Comparison of ENCODE assay signal across 35 cellular contexts in the genomic region with DNA sequence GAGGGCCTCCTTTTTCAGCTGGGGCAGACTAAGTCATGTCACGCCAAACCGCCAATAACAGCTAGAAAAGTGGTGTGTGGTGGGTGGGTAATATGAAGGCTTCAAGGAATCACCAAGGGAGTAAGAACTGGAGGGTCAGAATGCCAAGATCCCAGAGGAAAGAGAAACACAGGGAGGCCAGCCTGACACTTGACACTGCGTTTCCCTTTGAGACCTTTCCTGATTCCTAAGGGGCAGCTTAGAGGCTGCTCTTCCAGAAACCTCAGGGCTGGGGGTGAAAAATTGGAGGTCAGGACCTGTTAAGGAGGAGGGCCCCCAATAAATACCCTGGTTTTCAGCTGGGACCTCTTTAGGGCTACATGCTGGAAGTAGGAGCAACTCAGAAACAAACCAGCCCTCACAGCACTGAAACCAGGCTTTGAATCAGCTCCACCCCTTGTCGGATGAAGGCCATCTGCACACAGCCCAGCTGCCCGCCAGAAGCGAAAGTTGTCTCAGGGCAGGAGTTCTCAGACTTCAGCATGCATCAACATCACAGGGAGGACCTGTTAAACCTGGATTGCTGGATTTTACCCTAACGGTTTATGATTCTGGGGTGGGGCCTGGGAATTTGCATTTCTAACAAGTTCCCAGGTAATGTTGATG. TPM values are rescaled to one million over a fixed set of nuclear protein-coding genes. Genes with fewer than 3 reads are reported as not detected.
DNase-seq lines count a peak whose midpoint lies in the region; ATAC-seq, FAIRE-seq and TF ChIP-seq lines count a peak whose summit lies in the region.
"Had no signal": no experiment of that assay in that cellular context is flagged by ENCODE, and none has a peak within 500 bp of the region (broad histone marks: within the 10 kb centered on the region; RNA-seq: fewer than 3 reads in every experiment).

No MANE protein-coding gene starts in this region.

- no peaks in the 10 kb centered on the region for H4K20me1 ChIP-seq in GM12878 (ENCODE audit: control insufficient read depth, insufficient read depth)

- RAD21 ChIA-PET in GM12878 (lab: Charles Lee; ENCODE audit: unreplicated experiment), result no interaction called here

- no peak for FAIRE-seq in GM12878 (lab: Jason Lieb, UNC)
- FAIRE-seq: bronchial epithelial cell, endometrium had no signal

- H3K36me3 ChIP-seq in H7 (replicated peaks; ENCODE audit: control insufficient read depth, insufficient read depth, low read length) (no peaks in the 10 kb centered on the region), GM12878 (ENCODE audit: control insufficient read depth in 2 of 2, insufficient read depth in 2 of 2, low read length in 1 of 2) (no peaks in the 10 kb centered on the region), mesendoderm (ENCODE audit: control insufficient read depth, insufficient read depth, low read length) (no peaks in the 10 kb centered on the region), lower lobe of right lung (no peaks in the 10 kb centered on the region)
- H3K36me3 ChIP-seq: esophagus squamous epithelium, heart right ventricle had no signal

- TF ChIP-seq CTCF in GM10266 (IDR thresholded peaks at IDR 0.05; ENCODE audit: control insufficient read depth, insufficient read depth, low read depth, missing control alignments) (no peak), GM12878 (IDR thresholded peaks at IDR 0.05 in 2 of 3, conservative IDR thresholded peaks at IDR 0.05 in 1 of 3; ENCODE audit: control insufficient read depth in 2 of 3, extremely low read depth in 1 of 3, insufficient read depth in 1 of 3, low read depth in 3 of 3, low read length in 3 of 3) (no peak), lower lobe of right lung (IDR thresholded peaks at IDR 0.05) (no peak)

- no peak overlapping the region for H3K23ac ChIP-seq in mesendoderm (ENCODE audit: low read length)

- no peaks in the 10 kb centered on the region for H3K27me3 ChIP-seq in H7 (ENCODE audit: control insufficient read depth, insufficient read depth, low read length)
- peaks cover 0 to 6% of the 10 kb centered on the region in 2 experiments; a peak in 2 of 4 replicates for H3K27me3 ChIP-seq in GM12878 (replicated peaks in 1 of 2; ENCODE audit: control insufficient read depth in 2 of 2, insufficient read depth in 2 of 2, low read length in 1 of 2)
- H3K27me3 ChIP-seq in mesendoderm (ENCODE audit: insufficient read depth, low read length, poor library complexity), result no peaks in the 10 kb centered on the region
- peaks cover 9% of the 10 kb centered on the region for H3K27me3 ChIP-seq in lower lobe of right lung (ENCODE audit: low read depth)

- no TSS peak for BruUV-seq in GM12878 (replicated peaks; lab: Mats Ljungman, UMichigan)

- peak overlapping the region; percentile 11 for H3K56ac ChIP-seq in mesendoderm (ENCODE audit: low read length)

- no peak overlapping the region for H3K4me3 ChIP-seq in H7 (ENCODE audit: insufficient read depth, low read depth, low read length)
- no peak overlapping the region for H3K4me3 ChIP-seq in GM12878
- no peak overlapping the region for H3K4me3 ChIP-seq in mesendoderm (ENCODE audit: low read length)
- no peak overlapping the region for H3K4me3 ChIP-seq in lower lobe of right lung
- H3K4me3 ChIP-seq: esophagus squamous epithelium, heart right ventricle, lung, skin epidermis had no signal

- H3K27ac ChIP-seq in GM12878 (ENCODE audit: control insufficient read depth, insufficient read depth) (no peak overlapping the region), mesendoderm (ENCODE audit: low read depth, low read length) (peak overlapping the region; percentile 18), lower lobe of right lung (no peak overlapping the region)
- H3K27ac ChIP-seq: esophagus squamous epithelium, heart right ventricle, parathyroid adenoma, skin epidermis had no signal

- no peak overlapping the region for H2AK5ac ChIP-seq in mesendoderm (ENCODE audit: low read length)

- intact Hi-C loops in GM12878 (cut with micrococcal nuclease; ENCODE audit: unreplicated experiment) (no loop called here), lower lobe of right lung (cut with DNase I) (no loop called here)

- in situ Hi-C loops in GM12878 (cut with MboI), result no loop called here

- H3K4me2 ChIP-seq in GM12878 (ENCODE audit: control insufficient read depth, insufficient read depth) (no peak overlapping the region), mesendoderm (ENCODE audit: low read length) (no peak overlapping the region)

- SMC1A ChIA-PET in GM12878 (lab: Charles Lee; ENCODE audit: uncharacterized antibody, unreplicated experiment), result interaction anchor here (0.7 kb wide), 1 partner anchor 132 kb away, joined by 3 read pairs; no protein-coding TSS in a partner anchor

- H4K8ac ChIP-seq in mesendoderm (ENCODE audit: low read depth, low read length), result no peak overlapping the region

- no peak overlapping the region for H4K5ac ChIP-seq in mesendoderm (ENCODE audit: low read length)

- no peak overlapping the region for H3K4ac ChIP-seq in mesendoderm (ENCODE audit: low read depth, low read length)

- no peak overlapping the region for H2AFZ ChIP-seq in GM12878 (ENCODE audit: control insufficient read depth, low read depth, low read length)
- H2AFZ ChIP-seq: parathyroid adenoma had no signal

- 54% methylated on average over 6 of the region's 7 CpGs for WGBS in GM12878 (ENCODE audit: insufficient coverage, insufficient replicate concordance, low lambda C conversion rate, missing lambda C conversion rate)
- no CpG with 5 or more reads among the region's 7 CpGs for WGBS in mesendoderm (ENCODE audit: extremely low coverage, insufficient coverage, low lambda C conversion rate)

- peak; percentile 5 for DNase-seq in GM10266 (ENCODE audit: extremely low spot score)
- peak; percentile 42 for DNase-seq in H7
- no peak for DNase-seq in GM12878 (ENCODE audit: low read depth, low spot score)
- peak; percentile 52 for DNase-seq in mesendoderm
- no peak for DNase-seq in lower lobe of right lung
- DNase-seq: activated CD4-positive, alpha-beta T cell treated with anti-CD3 and anti-CD28 coated beads, Interleukin-2, amount 50 U/mL, for 1 hour; activated CD4-positive, CD25-positive, alpha-beta regulatory T cell; activated CD8-positive, alpha-beta memory T cell treated with anti-CD3 and anti-CD28 coated beads, Interleukin-2, amount 10 ng/mL, durations not matched to agents 7 days and 5 days; activated gamma-delta T cell treated with Interleukin-2 at 50 U/mL for 16 hours; activated naive CD8-positive, alpha-beta T cell treated with anti-CD3 and anti-CD28 coated beads, Interleukin-2, amount 10 ng/mL, durations not matched to agents 7 days and 5 days; activated T-cell treated with anti-CD3 and anti-CD28 coated beads, Interleukin-2, amount 50 U/mL, for 48 hours; aorta; C1 segment of cervical spinal cord; cortex of kidney; DMS79; esophagus squamous epithelium; foreskin melanocyte; GF-D8; heart right ventricle; Kasumi-1; kidney glomerular epithelial cell; NCI-H1417 treated with DMSO at 0.1 percent for 48 hours; NCI-H345; OCI-M1; retina; stimulated activated naive CD4-positive, alpha-beta T cell; T-helper 1 cell had no signal

- H3K18ac ChIP-seq in mesendoderm (ENCODE audit: low read length), result peak overlapping the region; percentile 60

- no peaks in the 10 kb centered on the region for H3K9me3 ChIP-seq in GM12878 (replicated peaks; ENCODE audit: control insufficient read depth, insufficient read depth, low read length)
- no peaks in the 10 kb centered on the region for H3K9me3 ChIP-seq in lower lobe of right lung
- H3K9me3 ChIP-seq: heart right ventricle had no signal

- CTCF ChIA-PET in GM12878 (lab: Yijun Ruan, JAX), result no interaction called here

- TF ChIP-seq EP300 in GM12878 (IDR thresholded peaks at IDR 0.05; ENCODE audit: borderline replicate concordance in 1 of 2, control insufficient read depth in 1 of 2, low read depth in 2 of 2, low read length in 2 of 2), result no peak

- H2BK5ac ChIP-seq in mesendoderm (ENCODE audit: low read length), result peak overlapping the region; percentile 33

- H2BK120ac ChIP-seq in mesendoderm (ENCODE audit: low read depth, low read length), result peak overlapping the region; percentile 73

- no peak for TF ChIP-seq RAD21 in GM12878 (IDR thresholded peaks at IDR 0.05; ENCODE audit: insufficient read depth, low read depth, low read length)

- H3K9ac ChIP-seq in GM12878 (ENCODE audit: control insufficient read depth, insufficient read depth, low read length), result no peak overlapping the region
- H3K9ac ChIP-seq in mesendoderm (ENCODE audit: low read length), result peak overlapping the region; percentile 16
- H3K9ac ChIP-seq: parathyroid adenoma had no signal

- H3K79me2 ChIP-seq in GM12878 (ENCODE audit: control insufficient read depth, insufficient read depth, low read length), result no peaks in the 10 kb centered on the region
- no peaks in the 10 kb centered on the region for H3K79me2 ChIP-seq in mesendoderm (ENCODE audit: control insufficient read depth, insufficient read depth, low read length)
- H3K79me2 ChIP-seq: parathyroid adenoma had no signal

- H3K4me1 ChIP-seq in GM12878 (ENCODE audit: control insufficient read depth, insufficient read depth, low read length) (no peaks in the 10 kb centered on the region), mesendoderm (ENCODE audit: control insufficient read depth, low read depth, low read length) (peaks cover 26% of the 10 kb centered on the region), lower lobe of right lung (no peaks in the 10 kb centered on the region)
- H3K4me1 ChIP-seq: esophagus squamous epithelium, heart right ventricle, parathyroid adenoma had no signal

- ATAC-seq in GM12878 (peak; percentile 49), GM18511 (IDR thresholded peaks at IDR 0.05; ENCODE audit: unreplicated experiment) (no peak), lower lobe of right lung (no peak), HG02885 (IDR thresholded peaks at IDR 0.05; ENCODE audit: poor library complexity, unreplicated experiment) (no peak)
- ATAC-seq: activated CD8-positive, alpha-beta memory T cell treated with anti-CD3 and anti-CD28 coated beads, Interleukin-2, amount 10 ng/mL, durations not matched to agents 7 days and 5 days; heart right ventricle had no signal

- H3K79me1 ChIP-seq in mesendoderm (ENCODE audit: low read length), result no peaks in the 10 kb centered on the region

- no peak for TF ChIP-seq POLR2A in GM12878 (IDR thresholded peaks at IDR 0.05; ENCODE audit: low read depth, low read length)

- H2BK15ac ChIP-seq in mesendoderm (replicated peaks; ENCODE audit: low read depth), result no peak overlapping the region

- POLR2A ChIA-PET in GM12878 (lab: Charles Lee), result no interaction called here

RNA-seq across cellular contexts. Expression of a gene that starts 11.1 kb away (rescaled TPM):
- total RNA-seq in H7 (2014; rRNA removed; shearing (Covaris generic)), result 0.48 and 0.76 TPM in 2 replicates
- total RNA-seq in GM12878 (2013; cell fraction: nucleolus; rRNA removed), result not detected in 2 replicates
- total RNA-seq in GM12878 (2014; rRNA removed) (not detected in 2 replicates), GM12878 (2014; rRNA removed; fragmentation: Illumina TruSeq; extraction: Trizol) (not detected in 2 replicates), GM12878 (2021) (not detected in 2 replicates), lower lobe of right lung (1.6 TPM)
- polyA plus RNA-seq in GM12878 (2011; ENCODE audit: low read depth), result not detected
- polyA plus RNA-seq in GM12878 (2011; rRNA removed) (0.03 TPM in 1 of 2 replicates, not detected in the other), GM12878 (2014; fragmentation: Illumina TruSeq; extraction: Trizol) (not detected in 2 replicates), GM12878 (2014; fragmentation: Nextera tagmentation; extraction: Ambion mirVana) (not detected), GM12878 (2014; rRNA removed) (0.04 TPM in 1 of 2 replicates, not detected in the other), GM12878 (2016; fragmentation: Nextera tagmentation; extraction: Ambion mirVana) (not detected)
- not detected in 2 replicates for polyA plus RNA-seq in GM12878 (2011; cell fraction: cytosol; rRNA removed)
- polyA plus RNA-seq in GM12878 (2011; cell fraction: nucleus; rRNA removed), result 0.04 TPM in 1 of 2 replicates, not detected in the other
- not detected in 2 replicates for polyA plus RNA-seq in GM12878 (2012)
- not detected in 2 replicates for polyA minus RNA-seq in GM12878 (2011; rRNA and poly(A)+ RNA removed)
- polyA minus RNA-seq in GM12878 (2011; cell fraction: cytosol; rRNA and poly(A)+ RNA removed), result not detected in 2 replicates
- not detected in 2 replicates for polyA minus RNA-seq in GM12878 (2011; cell fraction: nucleus; rRNA and poly(A)+ RNA removed)
- polyA plus RNA-seq in mesendoderm (2013, experiment 1 of 2), result 0.37 TPM
- 0.34 TPM for polyA plus RNA-seq in mesendoderm (2013, experiment 2 of 2)
- total RNA-seq: activated CD8-positive, alpha-beta memory T cell treated with anti-CD3 and anti-CD28 coated beads, Interleukin-2, amount 10 ng/mL, durations not matched to agents 7 days and 5 days; activated naive CD8-positive, alpha-beta T cell treated with anti-CD3 and anti-CD28 coated beads, Interleukin-2, amount 10 ng/mL, durations not matched to agents 7 days and 5 days; mononuclear cell had no signal

Comparison
In these comparisons a context has a peak if more than half of its experiments do, and no peak if none do; other contexts are left out.
1. DNase-seq: peak in GM10266 (single experiment), H7 (single experiment) and mesendoderm (single experiment); none in GM12878 (single experiment) and lower lobe of right lung (single experiment).